21 cellular contexts compared by ENCODE assay signal in genomic region chr7:44515595-44516268, GRCh38. TPM values are rescaled to one million over a fixed set of nuclear protein-coding genes. Genes with fewer than 3 reads are reported as not detected.
A peak's percentile ranks its signal among the peaks of the same experiment; 100 is the strongest.
DNase-seq lines count a peak whose midpoint lies in the region; ATAC-seq and TF ChIP-seq lines count a peak whose summit lies in the region.
"Had no signal": no experiment of that assay in that cellular context is flagged by ENCODE, and none has a peak within 500 bp of the region (broad histone marks: within the 10 kb centered on the region; RNA-seq: fewer than 3 reads in every experiment).

No MANE protein-coding gene starts in this region.

- H3K14ac ChIP-seq in H9 (ENCODE audit: insufficient read depth, low read length) = no peak overlapping the region; the same call in 1 of the 2 replicates

- TF ChIP-seq CTCF in H9 (conservative IDR thresholded peaks at IDR 0.05) (no peak), RWPE2 (IDR thresholded peaks at IDR 0.05; ENCODE audit: poor library complexity, severe bottlenecking) (no peak), foreskin keratinocyte (conservative IDR thresholded peaks at IDR 0.05) (no peak)

- H3K9ac ChIP-seq in H9 (ENCODE audit: extremely low read depth, insufficient read length, low read length) = no peak overlapping the region

- no peaks in the 10 kb centered on the region for H3K9me3 ChIP-seq in H9 (ENCODE audit: control insufficient read depth, low read depth, low read length)
- H3K9me3 ChIP-seq in RWPE2 (ENCODE audit: severe bottlenecking) = no peaks in the 10 kb centered on the region
- no peaks in the 10 kb centered on the region for H3K9me3 ChIP-seq in aorta (ENCODE audit: control insufficient read depth, low read length)
- H3K9me3 ChIP-seq: HAP-1, SJSA1 had no signal

- intact Hi-C loops in aorta (cut with DNase I) = no loop called here

- H3K27ac ChIP-seq in H9 (ENCODE audit: insufficient read length, low read depth, low read length) (no peak overlapping the region), RWPE2 (ENCODE audit: poor library complexity, severe bottlenecking) (no peak overlapping the region), foreskin keratinocyte (no peak overlapping the region), aorta (ENCODE audit: low read depth in 1 of 2, low read length in 2 of 2) (no peak overlapping the region)
- H3K27ac ChIP-seq: PC-9, SJSA1 had no signal

- H2BK5ac ChIP-seq in H9 (ENCODE audit: insufficient read length, low read length) = no peak overlapping the region

- peak; percentile 58 for ATAC-seq in RWPE2 (ENCODE audit: low read depth)
- peak; percentile 82 for ATAC-seq in foreskin keratinocyte
- ATAC-seq in aorta (ENCODE audit: low FRiP score) = peak; percentile 44
- no peak for ATAC-seq in HG03196 (IDR thresholded peaks at IDR 0.05; ENCODE audit: unreplicated experiment)

- H3K9me3 Mint-ChIP-seq in H9 = no peaks in the 10 kb centered on the region

- no peak overlapping the region for H2BK20ac ChIP-seq in H9 (ENCODE audit: low read depth, low read length, poor library complexity, severe bottlenecking)

- no peak overlapping the region for H2BK15ac ChIP-seq in H9 (ENCODE audit: low read depth, low read length)

- peaks cover 2% of the 10 kb centered on the region for H3K27me3 Mint-ChIP-seq in H9 (ENCODE audit: low read depth)

- no peaks in the 10 kb centered on the region for H3K4me1 Mint-ChIP-seq in H9
- H3K4me1 Mint-ChIP-seq: CD14-positive monocyte had no signal

- no peak overlapping the region for H3K4me3 Mint-ChIP-seq in H9
- H3K4me3 Mint-ChIP-seq: CD14-positive monocyte had no signal

- no peaks in the 10 kb centered on the region for H3K36me3 Mint-ChIP-seq in H9 (ENCODE audit: insufficient read depth in 1 of 3, low read depth in 3 of 3)
- H3K36me3 Mint-ChIP-seq: CD14-positive monocyte had no signal

- no peak overlapping the region for H2AFZ ChIP-seq in H9 (ENCODE audit: low read length)
- H2AFZ ChIP-seq: PC-9 had no signal

- no peak overlapping the region for H3K18ac ChIP-seq in H9 (ENCODE audit: insufficient read length, low read depth, low read length)

- no CpG with 5 or more reads among the region's 10 CpGs for WGBS in H9 (ENCODE audit: extremely low coverage, insufficient read length, low lambda C conversion rate)
- WGBS in aorta, 2 donors = 79 to 82% methylated on average over 10 of the region's 10 CpGs

- no peaks in the 10 kb centered on the region for H3K23me2 ChIP-seq in H9 (ENCODE audit: insufficient read length, low read depth, low read length, poor library complexity, severe bottlenecking)

- no peak overlapping the region for H3K4me3 ChIP-seq in RWPE2 (ENCODE audit: severe bottlenecking)
- no peak overlapping the region for H3K4me3 ChIP-seq in aorta (ENCODE audit: low read length in 2 of 2)
- H3K4me3 ChIP-seq: HAP-1, PC-9, SJSA1 had no signal

- peak overlapping the region in 2 of 3 experiments; percentile 53 to 72; a peak in 2 of 7 replicates for H3K27ac Mint-ChIP-seq in H9
- H3K27ac Mint-ChIP-seq: CD14-positive monocyte had no signal

- no peaks in the 10 kb centered on the region for H4K20me1 ChIP-seq in H9 (ENCODE audit: control insufficient read depth, insufficient read depth, insufficient read length)

- no peak overlapping the region for H3K4me2 ChIP-seq in H9 (ENCODE audit: insufficient read depth, insufficient read length, low read length)
- H3K4me2 ChIP-seq: PC-9 had no signal

- H3K23ac ChIP-seq in H9 (ENCODE audit: insufficient read length, low read depth, low read length) = no peak overlapping the region

- no peak overlapping the region for H2BK12ac ChIP-seq in H9 (ENCODE audit: insufficient read length, low read depth, low read length)

- DNase-seq in H9 (no peak), RWPE2 (ENCODE audit: low spot score) (no peak), foreskin keratinocyte (peak; percentile 80 to 90), aorta (no peak), putamen (ENCODE audit: low spot score) (no peak), activated gamma-delta T cell treated with Interleukin-2 at 50 U/mL for 16 hours (no peak)
- DNase-seq: ACHN, DND-41, MV-4-11, NCI-H1694 treated with DMSO at 0.1 percent for 48 hours, NCI-H2107, NCI-H2227 treated with DMSO at 0.1 percent for 48 hours, NCI-H510A treated with DMSO at 0.1 percent for 48 hours, NCI-H774, PC-9 had no signal

- H3K79me1 ChIP-seq in H9 (ENCODE audit: insufficient read depth, low read depth, low read length, poor library complexity, severe bottlenecking) = no peaks in the 10 kb centered on the region

- H3K4ac ChIP-seq in H9 (ENCODE audit: low read depth, low read length) = no peak overlapping the region

- no peak overlapping the region for H3K56ac ChIP-seq in H9 (ENCODE audit: insufficient read length, low read depth, low read length)

- no peak overlapping the region for H4K5ac ChIP-seq in H9 (ENCODE audit: insufficient read length, low read depth, low read length)

- H2AK5ac ChIP-seq in H9 (ENCODE audit: insufficient read length, low read length) = no peak overlapping the region

- H3T11ph ChIP-seq in H9 (ENCODE audit: low read length) = no peak overlapping the region

- no peak overlapping the region for H4K91ac ChIP-seq in H9 (ENCODE audit: insufficient read length, low read depth, low read length)

- H2BK120ac ChIP-seq in H9 (ENCODE audit: low read depth, low read length, poor library complexity, severe bottlenecking) = no peak overlapping the region

- no peaks in the 10 kb centered on the region for H3K4me1 ChIP-seq in H9 (ENCODE audit: insufficient read depth, low read length)
- no peaks in the 10 kb centered on the region for H3K4me1 ChIP-seq in RWPE2 (ENCODE audit: insufficient read depth, poor library complexity, severe bottlenecking)
- H3K4me1 ChIP-seq in foreskin keratinocyte = peaks cover 7% of the 10 kb centered on the region
- H3K4me1 ChIP-seq in aorta (ENCODE audit: control insufficient read depth in 1 of 2, insufficient read depth in 2 of 2, low read length in 2 of 2) = no peaks in the 10 kb centered on the region
- H3K4me1 ChIP-seq: HAP-1, SJSA1 had no signal

- H3K36me3 ChIP-seq in RWPE2 (ENCODE audit: low read depth) (no peaks in the 10 kb centered on the region), aorta (ENCODE audit: control insufficient read depth in 1 of 2, insufficient read depth in 2 of 2, low read length in 1 of 2) (no peaks in the 10 kb centered on the region)
- H3K36me3 ChIP-seq: HAP-1, SJSA1 had no signal

- no peak overlapping the region for H4K8ac ChIP-seq in H9 (replicated peaks; ENCODE audit: insufficient read length, low read depth, low read length)

- H3K27me3 ChIP-seq in H9 (ENCODE audit: insufficient read depth, low read length) (no peaks in the 10 kb centered on the region), RWPE2 (ENCODE audit: insufficient read depth, poor library complexity, severe bottlenecking) (no peaks in the 10 kb centered on the region), foreskin keratinocyte (no peaks in the 10 kb centered on the region), aorta (ENCODE audit: control insufficient read depth in 1 of 2, insufficient read depth in 2 of 2, low read length in 1 of 2) (no peaks in the 10 kb centered on the region)
- H3K27me3 ChIP-seq: SJSA1 had no signal

- H3K79me2 ChIP-seq in H9 (ENCODE audit: insufficient read depth, low read length) = no peaks in the 10 kb centered on the region

RNA-seq across cellular contexts. Expression of gene NUDCD3, which starts 25.3 kb away (rescaled TPM):
- total RNA-seq in H9 (2021) = 71.9 and 85.9 TPM in 2 replicates
- total RNA-seq in foreskin keratinocyte = 81.0 and 90.2 TPM in 2 replicates
- 42.0 and 42.5 TPM in 2 replicates for polyA plus RNA-seq in foreskin keratinocyte
- total RNA-seq in aorta = 100 to 1,000 TPM in 1 of 2 donors, 10 to 100 TPM in 1; 82.4 to 111 TPM
- polyA plus RNA-seq in aorta = 10 to 100 TPM; 20.8 to 41.7 TPM

RNA-seq across cellular contexts. Expression of gene NPC1L1, which starts 25.4 kb away (rescaled TPM):
- total RNA-seq in H9 (2021) (0.07 and 0.11 TPM in 2 replicates), foreskin keratinocyte (not detected in 2 replicates), aorta (1 to 10 TPM in 1 of 2 donors, under 1 TPM in 1; 0.39 to 1.1 TPM)
- polyA plus RNA-seq in foreskin keratinocyte (not detected in 2 replicates), aorta (1 to 10 TPM in 1 of 2 donors, under 1 TPM in 1; 0.79 to 6.1 TPM)
- total RNA-seq: G401, LHCN-M2, SJSA1 had no signal
- polyA plus RNA-seq: CD14-positive monocyte had no signal

RNA-seq across cellular contexts. Expression of gene DDX56, which starts 58.0 kb away (rescaled TPM):
- total RNA-seq in H9 (2021) (113 and 120 TPM in 2 replicates), foreskin keratinocyte (96.1 and 97.2 TPM in 2 replicates), aorta (10 to 100 TPM; 44.7 to 56.8 TPM)
- polyA plus RNA-seq in foreskin keratinocyte (91.2 and 93.8 TPM in 2 replicates), aorta (100 to 1,000 TPM in 1 of 2 donors, 10 to 100 TPM in 1; 23.3 to 153 TPM)

Comparison
In these comparisons a context has a peak if more than half of its experiments do, and no peak if none do; other contexts are left out.
1. DNase-seq: peak in foreskin keratinocyte (2 of 2); none in H9 (single experiment), RWPE2 (single experiment), aorta (0 of 2), putamen (single experiment) and activated gamma-delta T cell treated with Interleukin-2 at 50 U/mL for 16 hours (single experiment).